In the genomic region with DNA sequence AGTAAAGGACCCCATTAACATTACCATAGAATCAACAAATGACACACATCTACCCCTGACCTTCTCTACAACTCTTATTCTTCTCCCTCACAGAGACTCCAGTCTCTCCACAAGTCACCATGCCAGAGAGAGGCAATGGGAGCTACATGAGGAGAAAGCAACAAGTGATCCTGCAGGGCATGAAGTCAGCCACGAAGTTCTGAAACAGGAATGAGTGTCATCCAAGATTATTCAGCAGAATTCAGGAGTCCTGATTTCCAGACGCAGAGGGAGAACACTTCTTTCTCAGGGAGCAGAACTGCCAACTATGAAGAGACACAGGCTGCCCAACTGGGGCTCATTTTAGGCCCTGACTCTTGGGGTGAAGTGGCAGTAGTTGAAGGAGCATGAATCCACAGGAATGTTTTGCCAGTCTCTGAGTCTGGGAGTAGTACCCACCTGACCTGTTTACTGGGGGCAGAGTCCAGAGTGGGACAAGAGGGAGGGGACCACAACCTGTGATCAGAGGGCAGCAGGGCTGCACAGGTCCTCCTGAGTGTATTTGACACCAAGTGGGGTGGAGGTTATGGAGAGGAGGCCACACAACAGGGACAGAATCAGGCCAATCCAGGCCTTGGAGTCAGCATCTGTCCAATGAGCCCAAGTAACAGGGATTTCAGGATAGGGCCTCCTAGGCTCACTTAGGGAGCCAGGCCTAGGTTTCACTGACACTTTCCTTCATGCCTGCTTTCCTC, we compare ENCODE assay signal across 1 cellular context.
TF ChIP-seq lines count a peak whose summit lies in the region.

No MANE protein-coding gene starts in this region.

TF ChIP-seq in HepG2, 621 proteins besides CTCF, POLR2A, EP300 and RAD21 (continues in another document):
- no peak for TF ChIP-seq ZNF552 (CRISPR knock-in tag; IDR thresholded peaks at IDR 0.05; ENCODE audit: borderline replicate concordance)
- TF ChIP-seq NR3C1 (CRISPR knock-in tag; IDR thresholded peaks at IDR 0.05): no peak
- TF ChIP-seq ZNF761 (CRISPR knock-in tag; conservative IDR thresholded peaks at IDR 0.05): no peak
- TF ChIP-seq, protein P1, sequence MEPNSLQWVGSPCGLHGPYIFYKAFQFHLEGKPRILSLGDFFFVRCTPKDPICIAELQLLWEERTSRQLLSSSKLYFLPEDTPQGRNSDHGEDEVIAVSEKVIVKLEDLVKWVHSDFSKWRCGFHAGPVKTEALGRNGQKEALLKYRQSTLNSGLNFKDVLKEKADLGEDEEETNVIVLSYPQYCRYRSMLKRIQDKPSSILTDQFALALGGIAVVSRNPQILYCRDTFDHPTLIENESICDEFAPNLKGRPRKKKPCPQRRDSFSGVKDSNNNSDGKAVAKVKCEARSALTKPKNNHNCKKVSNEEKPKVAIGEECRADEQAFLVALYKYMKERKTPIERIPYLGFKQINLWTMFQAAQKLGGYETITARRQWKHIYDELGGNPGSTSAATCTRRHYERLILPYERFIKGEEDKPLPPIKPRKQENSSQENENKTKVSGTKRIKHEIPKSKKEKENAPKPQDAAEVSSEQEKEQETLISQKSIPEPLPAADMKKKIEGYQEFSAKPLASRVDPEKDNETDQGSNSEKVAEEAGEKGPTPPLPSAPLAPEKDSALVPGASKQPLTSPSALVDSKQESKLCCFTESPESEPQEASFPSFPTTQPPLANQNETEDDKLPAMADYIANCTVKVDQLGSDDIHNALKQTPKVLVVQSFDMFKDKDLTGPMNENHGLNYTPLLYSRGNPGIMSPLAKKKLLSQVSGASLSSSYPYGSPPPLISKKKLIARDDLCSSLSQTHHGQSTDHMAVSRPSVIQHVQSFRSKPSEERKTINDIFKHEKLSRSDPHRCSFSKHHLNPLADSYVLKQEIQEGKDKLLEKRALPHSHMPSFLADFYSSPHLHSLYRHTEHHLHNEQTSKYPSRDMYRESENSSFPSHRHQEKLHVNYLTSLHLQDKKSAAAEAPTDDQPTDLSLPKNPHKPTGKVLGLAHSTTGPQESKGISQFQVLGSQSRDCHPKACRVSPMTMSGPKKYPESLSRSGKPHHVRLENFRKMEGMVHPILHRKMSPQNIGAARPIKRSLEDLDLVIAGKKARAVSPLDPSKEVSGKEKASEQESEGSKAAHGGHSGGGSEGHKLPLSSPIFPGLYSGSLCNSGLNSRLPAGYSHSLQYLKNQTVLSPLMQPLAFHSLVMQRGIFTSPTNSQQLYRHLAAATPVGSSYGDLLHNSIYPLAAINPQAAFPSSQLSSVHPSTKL (CRISPR knock-in tag; IDR thresholded peaks at IDR 0.05): peak; percentile 63
- TF ChIP-seq, protein P2, sequence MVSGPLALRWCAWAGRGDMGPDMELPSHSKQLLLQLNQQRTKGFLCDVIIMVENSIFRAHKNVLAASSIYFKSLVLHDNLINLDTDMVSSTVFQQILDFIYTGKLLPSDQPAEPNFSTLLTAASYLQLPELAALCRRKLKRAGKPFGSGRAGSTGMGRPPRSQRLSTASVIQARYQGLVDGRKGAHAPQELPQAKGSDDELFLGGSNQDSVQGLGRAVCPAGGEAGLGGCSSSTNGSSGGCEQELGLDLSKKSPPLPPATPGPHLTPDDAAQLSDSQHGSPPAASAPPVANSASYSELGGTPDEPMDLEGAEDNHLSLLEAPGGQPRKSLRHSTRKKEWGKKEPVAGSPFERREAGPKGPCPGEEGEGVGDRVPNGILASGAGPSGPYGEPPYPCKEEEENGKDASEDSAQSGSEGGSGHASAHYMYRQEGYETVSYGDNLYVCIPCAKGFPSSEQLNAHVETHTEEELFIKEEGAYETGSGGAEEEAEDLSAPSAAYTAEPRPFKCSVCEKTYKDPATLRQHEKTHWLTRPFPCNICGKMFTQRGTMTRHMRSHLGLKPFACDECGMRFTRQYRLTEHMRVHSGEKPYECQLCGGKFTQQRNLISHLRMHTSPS (CRISPR knock-in tag; IDR thresholded peaks at IDR 0.05; ENCODE audit: low read depth): peak; percentile 83
- TF ChIP-seq MAFK (conservative IDR thresholded peaks at IDR 0.05 in 1 of 2, IDR thresholded peaks at IDR 0.05 in 1 of 2; ENCODE audit: low read length in 2 of 2): no peak
- no peak for TF ChIP-seq PAF1 (CRISPR knock-in tag; IDR thresholded peaks at IDR 0.05)
- no peak for TF ChIP-seq GZF1 (CRISPR knock-in tag; IDR thresholded peaks at IDR 0.05)
- TF ChIP-seq, protein P3, sequence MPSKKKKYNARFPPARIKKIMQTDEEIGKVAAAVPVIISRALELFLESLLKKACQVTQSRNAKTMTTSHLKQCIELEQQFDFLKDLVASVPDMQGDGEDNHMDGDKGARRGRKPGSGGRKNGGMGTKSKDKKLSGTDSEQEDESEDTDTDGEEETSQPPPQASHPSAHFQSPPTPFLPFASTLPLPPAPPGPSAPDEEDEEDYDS (CRISPR knock-in tag; IDR thresholded peaks at IDR 0.05): peak; percentile 71; the same call in 1 of the 2 replicates
- TF ChIP-seq, protein P4, sequence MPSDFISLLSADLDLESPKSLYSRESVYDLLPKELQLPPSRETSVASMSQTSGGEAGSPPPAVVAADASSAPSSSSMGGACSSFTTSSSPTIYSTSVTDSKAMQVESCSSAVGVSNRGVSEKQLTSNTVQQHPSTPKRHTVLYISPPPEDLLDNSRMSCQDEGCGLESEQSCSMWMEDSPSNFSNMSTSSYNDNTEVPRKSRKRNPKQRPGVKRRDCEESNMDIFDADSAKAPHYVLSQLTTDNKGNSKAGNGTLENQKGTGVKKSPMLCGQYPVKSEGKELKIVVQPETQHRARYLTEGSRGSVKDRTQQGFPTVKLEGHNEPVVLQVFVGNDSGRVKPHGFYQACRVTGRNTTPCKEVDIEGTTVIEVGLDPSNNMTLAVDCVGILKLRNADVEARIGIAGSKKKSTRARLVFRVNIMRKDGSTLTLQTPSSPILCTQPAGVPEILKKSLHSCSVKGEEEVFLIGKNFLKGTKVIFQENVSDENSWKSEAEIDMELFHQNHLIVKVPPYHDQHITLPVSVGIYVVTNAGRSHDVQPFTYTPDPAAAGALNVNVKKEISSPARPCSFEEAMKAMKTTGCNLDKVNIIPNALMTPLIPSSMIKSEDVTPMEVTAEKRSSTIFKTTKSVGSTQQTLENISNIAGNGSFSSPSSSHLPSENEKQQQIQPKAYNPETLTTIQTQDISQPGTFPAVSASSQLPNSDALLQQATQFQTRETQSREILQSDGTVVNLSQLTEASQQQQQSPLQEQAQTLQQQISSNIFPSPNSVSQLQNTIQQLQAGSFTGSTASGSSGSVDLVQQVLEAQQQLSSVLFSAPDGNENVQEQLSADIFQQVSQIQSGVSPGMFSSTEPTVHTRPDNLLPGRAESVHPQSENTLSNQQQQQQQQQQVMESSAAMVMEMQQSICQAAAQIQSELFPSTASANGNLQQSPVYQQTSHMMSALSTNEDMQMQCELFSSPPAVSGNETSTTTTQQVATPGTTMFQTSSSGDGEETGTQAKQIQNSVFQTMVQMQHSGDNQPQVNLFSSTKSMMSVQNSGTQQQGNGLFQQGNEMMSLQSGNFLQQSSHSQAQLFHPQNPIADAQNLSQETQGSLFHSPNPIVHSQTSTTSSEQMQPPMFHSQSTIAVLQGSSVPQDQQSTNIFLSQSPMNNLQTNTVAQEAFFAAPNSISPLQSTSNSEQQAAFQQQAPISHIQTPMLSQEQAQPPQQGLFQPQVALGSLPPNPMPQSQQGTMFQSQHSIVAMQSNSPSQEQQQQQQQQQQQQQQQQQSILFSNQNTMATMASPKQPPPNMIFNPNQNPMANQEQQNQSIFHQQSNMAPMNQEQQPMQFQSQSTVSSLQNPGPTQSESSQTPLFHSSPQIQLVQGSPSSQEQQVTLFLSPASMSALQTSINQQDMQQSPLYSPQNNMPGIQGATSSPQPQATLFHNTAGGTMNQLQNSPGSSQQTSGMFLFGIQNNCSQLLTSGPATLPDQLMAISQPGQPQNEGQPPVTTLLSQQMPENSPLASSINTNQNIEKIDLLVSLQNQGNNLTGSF (CRISPR knock-in tag; IDR thresholded peaks at IDR 0.05): 0 out of 2 replicates have a peak, but pooled peaks have one; percentile 36
- 0 out of 2 replicates have a peak, but pooled peaks have one; percentile 11 for TF ChIP-seq ZNF331 (CRISPR knock-in tag; IDR thresholded peaks at IDR 0.05)
- no peak for TF ChIP-seq ZNF660 (CRISPR knock-in tag; IDR thresholded peaks at IDR 0.05; ENCODE audit: borderline replicate concordance, low read depth)
- TF ChIP-seq EEA1 (CRISPR knock-in tag; IDR thresholded peaks at IDR 0.05; ENCODE audit: borderline replicate concordance): no peak
- peak; percentile 85 for TF ChIP-seq MED1 (CRISPR knock-in tag; IDR thresholded peaks at IDR 0.05)
- 0 out of 2 replicates have a peak, but pooled peaks have one; percentile 26 for TF ChIP-seq CCDC6 (CRISPR knock-in tag; IDR thresholded peaks at IDR 0.05)
- TF ChIP-seq ZFP1 (CRISPR knock-in tag; IDR thresholded peaks at IDR 0.05): peak; percentile 48; the same call in 1 of the 2 replicates
- no peak for TF ChIP-seq KLF11 (CRISPR knock-in tag; IDR thresholded peaks at IDR 0.05)
- TF ChIP-seq ATF7 (IDR thresholded peaks at IDR 0.05): no peak
- 0 out of 2 replicates have a peak, but pooled peaks have one; percentile 2 for TF ChIP-seq ATF7 (CRISPR knock-in tag; IDR thresholded peaks at IDR 0.05)
- TF ChIP-seq, protein P5, sequence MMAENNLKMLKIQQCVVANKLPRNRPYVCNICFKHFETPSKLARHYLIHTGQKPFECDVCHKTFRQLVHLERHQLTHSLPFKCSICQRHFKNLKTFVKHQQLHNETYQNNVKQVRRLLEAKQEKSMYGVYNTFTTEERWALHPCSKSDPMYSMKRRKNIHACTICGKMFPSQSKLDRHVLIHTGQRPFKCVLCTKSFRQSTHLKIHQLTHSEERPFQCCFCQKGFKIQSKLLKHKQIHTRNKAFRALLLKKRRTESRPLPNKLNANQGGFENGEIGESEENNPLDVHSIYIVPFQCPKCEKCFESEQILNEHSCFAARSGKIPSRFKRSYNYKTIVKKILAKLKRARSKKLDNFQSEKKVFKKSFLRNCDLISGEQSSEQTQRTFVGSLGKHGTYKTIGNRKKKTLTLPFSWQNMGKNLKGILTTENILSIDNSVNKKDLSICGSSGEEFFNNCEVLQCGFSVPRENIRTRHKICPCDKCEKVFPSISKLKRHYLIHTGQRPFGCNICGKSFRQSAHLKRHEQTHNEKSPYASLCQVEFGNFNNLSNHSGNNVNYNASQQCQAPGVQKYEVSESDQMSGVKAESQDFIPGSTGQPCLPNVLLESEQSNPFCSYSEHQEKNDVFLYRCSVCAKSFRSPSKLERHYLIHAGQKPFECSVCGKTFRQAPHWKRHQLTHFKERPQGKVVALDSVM (CRISPR knock-in tag; IDR thresholded peaks at IDR 0.05): 0 out of 2 replicates have a peak, but pooled peaks have one; percentile 79
- TF ChIP-seq, protein P6, sequence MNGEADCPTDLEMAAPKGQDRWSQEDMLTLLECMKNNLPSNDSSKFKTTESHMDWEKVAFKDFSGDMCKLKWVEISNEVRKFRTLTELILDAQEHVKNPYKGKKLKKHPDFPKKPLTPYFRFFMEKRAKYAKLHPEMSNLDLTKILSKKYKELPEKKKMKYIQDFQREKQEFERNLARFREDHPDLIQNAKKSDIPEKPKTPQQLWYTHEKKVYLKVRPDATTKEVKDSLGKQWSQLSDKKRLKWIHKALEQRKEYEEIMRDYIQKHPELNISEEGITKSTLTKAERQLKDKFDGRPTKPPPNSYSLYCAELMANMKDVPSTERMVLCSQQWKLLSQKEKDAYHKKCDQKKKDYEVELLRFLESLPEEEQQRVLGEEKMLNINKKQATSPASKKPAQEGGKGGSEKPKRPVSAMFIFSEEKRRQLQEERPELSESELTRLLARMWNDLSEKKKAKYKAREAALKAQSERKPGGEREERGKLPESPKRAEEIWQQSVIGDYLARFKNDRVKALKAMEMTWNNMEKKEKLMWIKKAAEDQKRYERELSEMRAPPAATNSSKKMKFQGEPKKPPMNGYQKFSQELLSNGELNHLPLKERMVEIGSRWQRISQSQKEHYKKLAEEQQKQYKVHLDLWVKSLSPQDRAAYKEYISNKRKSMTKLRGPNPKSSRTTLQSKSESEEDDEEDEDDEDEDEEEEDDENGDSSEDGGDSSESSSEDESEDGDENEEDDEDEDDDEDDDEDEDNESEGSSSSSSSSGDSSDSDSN (CRISPR knock-in tag; IDR thresholded peaks at IDR 0.05): peak; percentile 19; the same call in 1 of the 2 replicates
- peak; percentile 64; the same call in 1 of the 2 replicates for TF ChIP-seq RXRB (CRISPR knock-in tag; IDR thresholded peaks at IDR 0.05; ENCODE audit: borderline replicate concordance)
- 0 out of 2 replicates have a peak, but pooled peaks have one; percentile 18 for TF ChIP-seq ZKSCAN5 (CRISPR knock-in tag; IDR thresholded peaks at IDR 0.05)
- no peak; the same call in 1 of the 2 replicates for TF ChIP-seq BRD4 (CRISPR knock-in tag; IDR thresholded peaks at IDR 0.05)
- TF ChIP-seq, protein P7, sequence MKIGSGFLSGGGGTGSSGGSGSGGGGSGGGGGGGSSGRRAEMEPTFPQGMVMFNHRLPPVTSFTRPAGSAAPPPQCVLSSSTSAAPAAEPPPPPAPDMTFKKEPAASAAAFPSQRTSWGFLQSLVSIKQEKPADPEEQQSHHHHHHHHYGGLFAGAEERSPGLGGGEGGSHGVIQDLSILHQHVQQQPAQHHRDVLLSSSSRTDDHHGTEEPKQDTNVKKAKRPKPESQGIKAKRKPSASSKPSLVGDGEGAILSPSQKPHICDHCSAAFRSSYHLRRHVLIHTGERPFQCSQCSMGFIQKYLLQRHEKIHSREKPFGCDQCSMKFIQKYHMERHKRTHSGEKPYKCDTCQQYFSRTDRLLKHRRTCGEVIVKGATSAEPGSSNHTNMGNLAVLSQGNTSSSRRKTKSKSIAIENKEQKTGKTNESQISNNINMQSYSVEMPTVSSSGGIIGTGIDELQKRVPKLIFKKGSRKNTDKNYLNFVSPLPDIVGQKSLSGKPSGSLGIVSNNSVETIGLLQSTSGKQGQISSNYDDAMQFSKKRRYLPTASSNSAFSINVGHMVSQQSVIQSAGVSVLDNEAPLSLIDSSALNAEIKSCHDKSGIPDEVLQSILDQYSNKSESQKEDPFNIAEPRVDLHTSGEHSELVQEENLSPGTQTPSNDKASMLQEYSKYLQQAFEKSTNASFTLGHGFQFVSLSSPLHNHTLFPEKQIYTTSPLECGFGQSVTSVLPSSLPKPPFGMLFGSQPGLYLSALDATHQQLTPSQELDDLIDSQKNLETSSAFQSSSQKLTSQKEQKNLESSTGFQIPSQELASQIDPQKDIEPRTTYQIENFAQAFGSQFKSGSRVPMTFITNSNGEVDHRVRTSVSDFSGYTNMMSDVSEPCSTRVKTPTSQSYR (CRISPR knock-in tag; IDR thresholded peaks at IDR 0.05; ENCODE audit: borderline replicate concordance): peak; percentile 30; the same call in 1 of the 2 replicates
- 0 out of 2 replicates have a peak, but pooled peaks have one; percentile 26 for TF ChIP-seq ARNTL (CRISPR knock-in tag; IDR thresholded peaks at IDR 0.05)
- peak; percentile 50; the same call in 1 of the 3 replicates for TF ChIP-seq MXI1 (IDR thresholded peaks at IDR 0.05; ENCODE audit: borderline replicate concordance, low read depth, low read length)
- 0 out of 2 replicates have a peak, but pooled peaks have one; percentile 23 for TF ChIP-seq ZFP90 (CRISPR knock-in tag; IDR thresholded peaks at IDR 0.05; ENCODE audit: borderline replicate concordance)
- no peak for TF ChIP-seq ZNF326 (CRISPR knock-in tag; IDR thresholded peaks at IDR 0.05; ENCODE audit: borderline replicate concordance)
- 0 out of 2 replicates have a peak, but pooled peaks have one; percentile 67 for TF ChIP-seq NCOA1 (CRISPR knock-in tag; IDR thresholded peaks at IDR 0.05)
- TF ChIP-seq, protein P8, sequence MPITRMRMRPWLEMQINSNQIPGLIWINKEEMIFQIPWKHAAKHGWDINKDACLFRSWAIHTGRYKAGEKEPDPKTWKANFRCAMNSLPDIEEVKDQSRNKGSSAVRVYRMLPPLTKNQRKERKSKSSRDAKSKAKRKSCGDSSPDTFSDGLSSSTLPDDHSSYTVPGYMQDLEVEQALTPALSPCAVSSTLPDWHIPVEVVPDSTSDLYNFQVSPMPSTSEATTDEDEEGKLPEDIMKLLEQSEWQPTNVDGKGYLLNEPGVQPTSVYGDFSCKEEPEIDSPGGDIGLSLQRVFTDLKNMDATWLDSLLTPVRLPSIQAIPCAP (CRISPR knock-in tag; IDR thresholded peaks at IDR 0.05; ENCODE audit: low read depth): no peak
- TF ChIP-seq NCOR1 (IDR thresholded peaks at IDR 0.05; ENCODE audit: borderline replicate concordance, low read length): peak; percentile 38; the same call in 1 of the 2 replicates
- TF ChIP-seq SAP130 (CRISPR knock-in tag; IDR thresholded peaks at IDR 0.05; ENCODE audit: low read depth): peak; percentile 86
- 0 out of 2 replicates have a peak, but pooled peaks have one; percentile 54 for TF ChIP-seq RXRA (CRISPR knock-in tag; IDR thresholded peaks at IDR 0.05)
